ENCODE assay signal across 12 cellular contexts in genomic region chr19:53519431-53519830, GRCh38. TPM values are rescaled to one million over a fixed set of nuclear protein-coding genes. Genes with fewer than 3 reads are reported as not detected.
DNase-seq lines count a peak whose midpoint lies in the region; ATAC-seq and TF ChIP-seq lines count a peak whose summit lies in the region.
"Had no signal": no experiment of that assay in that cellular context is flagged by ENCODE, and none has a peak within 500 bp of the region (broad histone marks: within the 10 kb centered on the region; RNA-seq: fewer than 3 reads in every experiment).

No MANE protein-coding gene starts in this region.

- H3K27ac ChIP-seq in heart right ventricle (peak overlapping the region in 8 of 10 donors; percentile 74 to 88 (median 82)), trophoblast cell (ENCODE audit: low read depth, low read length) (no peak overlapping the region)

- no peak for TF ChIP-seq CTCF in heart right ventricle (IDR thresholded peaks at IDR 0.05)

- peak overlapping the region; percentile 69 for H2BK120ac ChIP-seq in trophoblast cell (ENCODE audit: insufficient read depth, low read length, poor library complexity)

- H4K8ac ChIP-seq in trophoblast cell (ENCODE audit: low read depth, low read length) = peak overlapping the region; percentile 78

- H2BK5ac ChIP-seq in trophoblast cell (ENCODE audit: low read depth, low read length, poor library complexity) = no peak overlapping the region

- H3K18ac ChIP-seq in trophoblast cell (ENCODE audit: low read length) = no peak overlapping the region

- WGBS in heart right ventricle, 2 donors = 45 to 55% methylated on average over 7 of the region's 7 CpGs
- no CpG with 5 or more reads among the region's 7 CpGs for WGBS in trophoblast cell (ENCODE audit: extremely low coverage, insufficient coverage, insufficient read length)

- no peak overlapping the region for H3K14ac ChIP-seq in trophoblast cell (ENCODE audit: low read length)

- H3K4me2 ChIP-seq in trophoblast cell (ENCODE audit: low read length) = no peak overlapping the region

- no peaks in the 10 kb centered on the region for H3K36me3 ChIP-seq in heart right ventricle
- H3K36me3 ChIP-seq in trophoblast cell (ENCODE audit: control insufficient read depth in 1 of 2, insufficient read depth in 2 of 2, low read length in 2 of 2) = no peaks in the 10 kb centered on the region

- H4K91ac ChIP-seq in trophoblast cell (ENCODE audit: low read depth, low read length) = no peak overlapping the region

- H3K4me3 ChIP-seq in heart right ventricle (no peak overlapping the region), trophoblast cell (ENCODE audit: low read depth, low read length) (no peak overlapping the region)

- H3K27me3 ChIP-seq in heart right ventricle = no peaks in the 10 kb centered on the region
- no peaks in the 10 kb centered on the region for H3K27me3 ChIP-seq in trophoblast cell (ENCODE audit: insufficient read depth, low read length)

- peak overlapping the region; percentile 36 for H2BK12ac ChIP-seq in trophoblast cell (ENCODE audit: low read length)

- H3K4ac ChIP-seq in trophoblast cell (ENCODE audit: low read depth, low read length) = no peak overlapping the region

- H3K9ac ChIP-seq in trophoblast cell (ENCODE audit: low read length) = no peak overlapping the region

- intact Hi-C loops in heart right ventricle (cut with DNase I) = loop anchor here in 5 of 10 donors (5.0 to 10.0 kb wide), 3 partner anchors 87 to 325 kb away; partner anchors contain the start of genes ZNF665 (in 2 of the 5) and ZNF761 (in 2 of the 5)

- ATAC-seq in heart right ventricle = peak in 1 of 8 donors; percentile 18
- no peak for ATAC-seq in GM18517 (IDR thresholded peaks at IDR 0.05; ENCODE audit: unreplicated experiment)
- ATAC-seq in HG02938 (IDR thresholded peaks at IDR 0.05; ENCODE audit: unreplicated experiment) = no peak
- ATAC-seq: HCT116 had no signal

- H3K23ac ChIP-seq in trophoblast cell (ENCODE audit: low read length) = no peak overlapping the region

- H3K4me1 ChIP-seq in heart right ventricle (peaks cover 0 to 25% (median 14%) of the 10 kb centered on the region in 9 donors), trophoblast cell (ENCODE audit: control insufficient read depth in 1 of 2, insufficient read depth in 2 of 2, low read length in 2 of 2) (peaks cover 4 to 9% of the 10 kb centered on the region in 2 experiments)

- no peak overlapping the region for H4K12ac ChIP-seq in trophoblast cell (ENCODE audit: low read depth, low read length)

- H2AFZ ChIP-seq in trophoblast cell (ENCODE audit: insufficient read depth, low read length, poor library complexity) = no peak overlapping the region

- H3K79me1 ChIP-seq in trophoblast cell (ENCODE audit: low read length) = peaks cover 4% of the 10 kb centered on the region

- H2AK5ac ChIP-seq in trophoblast cell (ENCODE audit: low read length) = no peak overlapping the region

- peaks cover 4% of the 10 kb centered on the region for H3K79me2 ChIP-seq in trophoblast cell (ENCODE audit: control insufficient read depth, insufficient read depth, low read length, poor library complexity)

- DNase-seq in DMS 273 (lab: John Stamatoyannopoulos, UW; ENCODE audit: unreplicated experiment) = peak; percentile 21
- no peak for DNase-seq in DMS 273 treated with DMSO at 0.1 percent for 48 hours (lab: John Stamatoyannopoulos, UW)
- DNase-seq in SK-MEL-5 (ENCODE audit: low read depth, low spot score) = peak; percentile 6
- no peak for DNase-seq in heart right ventricle
- no peak for DNase-seq in trophoblast cell
- no peak for DNase-seq in NCI-H69 (lab: John Stamatoyannopoulos, UW)
- DNase-seq: amniotic stem cell, dermis blood vessel endothelial cell, NCI-H226 had no signal

- peaks cover 0 to 14% (median 0%) of the 10 kb centered on the region in 11 donors for H3K9me3 ChIP-seq in heart right ventricle
- H3K9me3 ChIP-seq in trophoblast cell (ENCODE audit: insufficient read depth, low read depth, low read length) = no peaks in the 10 kb centered on the region

- in situ Hi-C loops in SK-MEL-5 (cut with HindIII; ENCODE audit: low pct_unique_long_range_greater_than_20kb, low sequenced_read_pairs) = no loop called here

RNA-seq across cellular contexts. Expression of gene ZNF331, which starts 18.5 kb away (rescaled TPM):
- total RNA-seq in SK-MEL-5 (2014; rRNA removed; shearing (Covaris generic)) = 4.3 and 7.7 TPM in 2 replicates
- 3.8 and 4.6 TPM in 2 replicates for polyA plus RNA-seq in SK-MEL-5 (2015; cell fraction: cytosol; rRNA removed)
- polyA plus RNA-seq in SK-MEL-5 (2015; cell fraction: nucleus; rRNA removed) = 46.0 and 60.0 TPM in 2 replicates
- total RNA-seq in heart right ventricle = 10 to 100 TPM; 10.4 to 21.9 (median 14.4) TPM
- polyA plus RNA-seq in heart right ventricle = 10 to 100 TPM in 1 of 2 donors, 1 to 10 TPM in 1; 5.1 to 19.9 TPM
- polyA plus RNA-seq in trophoblast cell (2013) = 22.2 and 23.3 TPM in 2 replicates

RNA-seq across cellular contexts. Expression of gene ZNF813, which starts 51.9 kb away (rescaled TPM):
- total RNA-seq in SK-MEL-5 (2014; rRNA removed; shearing (Covaris generic)) = 3.4 and 3.9 TPM in 2 replicates
- 1.5 and 1.7 TPM in 2 replicates for polyA plus RNA-seq in SK-MEL-5 (2015; cell fraction: cytosol; rRNA removed)
- 1.6 and 1.9 TPM in 2 replicates for polyA plus RNA-seq in SK-MEL-5 (2015; cell fraction: nucleus; rRNA removed)
- 1 to 10 TPM in 6 of 10 donors, under 1 TPM in 4; 0.68 to 1.8 (median 1.4) TPM for total RNA-seq in heart right ventricle
- polyA plus RNA-seq in heart right ventricle = under 1 TPM; 0.61 to 0.88 TPM
- polyA plus RNA-seq in trophoblast cell (2013) = 9.0 and 9.2 TPM in 2 replicates

Comparison
In these comparisons a context has a peak if more than half of its experiments do, and no peak if none do; other contexts are left out.
1. DNase-seq: peak in DMS 273 (single experiment) and SK-MEL-5 (single experiment); none in DMS 273 treated with DMSO at 0.1 percent for 48 hours (single experiment), heart right ventricle (0 of 2), trophoblast cell (0 of 2) and NCI-H69 (single experiment).